In genomic region chr5:132019857-132020555, GRCh38 we compare ENCODE assay signal across 9 cellular contexts. TPM values are rescaled to one million over a fixed set of nuclear protein-coding genes. Genes with fewer than 3 reads are reported as not detected.
A peak's percentile ranks its signal among the peaks of the same experiment; 100 is the strongest.
DNase-seq lines count a peak whose midpoint lies in the region; ATAC-seq and TF ChIP-seq lines count a peak whose summit lies in the region.
"Had no signal": no experiment of that assay in that cellular context is flagged by ENCODE, and none has a peak within 500 bp of the region (broad histone marks: within the 10 kb centered on the region; RNA-seq: fewer than 3 reads in every experiment).

No MANE protein-coding gene starts in this region.

- H3K36me3 Mint-ChIP-seq in activated T-helper 17 cell treated with anti-CD3 and anti-CD28 coated beads, Interleukin-2, amount 50 U/mL, for 72 hours (ENCODE audit: low read depth) = no peaks in the 10 kb centered on the region

- no peak overlapping the region for H3K27ac ChIP-seq in right atrium auricular region
- H3K27ac ChIP-seq: upper lobe of left lung had no signal

- H3K4me3 ChIP-seq in right atrium auricular region = no peak overlapping the region
- H3K4me3 ChIP-seq: upper lobe of left lung had no signal

- H3K27ac Mint-ChIP-seq in activated T-helper 17 cell treated with anti-CD3 and anti-CD28 coated beads, Interleukin-2, amount 50 U/mL, for 72 hours = peak overlapping the region; percentile 94

- TF ChIP-seq CTCF in GM20000 (IDR thresholded peaks at IDR 0.05; ENCODE audit: extremely low read depth, missing control alignments) (no peak), right atrium auricular region (IDR thresholded peaks at IDR 0.05) (no peak)

- H3K36me3 ChIP-seq in right atrium auricular region = no peaks in the 10 kb centered on the region
- H3K36me3 ChIP-seq: upper lobe of left lung had no signal

- no peaks in the 10 kb centered on the region for H3K9me3 Mint-ChIP-seq in activated T-helper 17 cell treated with anti-CD3 and anti-CD28 coated beads, Interleukin-2, amount 50 U/mL, for 72 hours

- no peak for TF ChIP-seq POLR2A in erythroblast (IDR thresholded peaks at IDR 0.05; ENCODE audit: low read length)

- H3K4me3 Mint-ChIP-seq in activated T-helper 17 cell treated with anti-CD3 and anti-CD28 coated beads, Interleukin-2, amount 50 U/mL, for 72 hours = peak overlapping the region; percentile 38

- ATAC-seq in HG03457 (IDR thresholded peaks at IDR 0.05; ENCODE audit: unreplicated experiment) = peak; percentile 96
- ATAC-seq in activated T-helper 17 cell treated with anti-CD3 and anti-CD28 coated beads, Interleukin-2, amount 50 U/mL, for 72 hours (replicated peaks) = peak; percentile 89

- peak; percentile 79 for DNase-seq in GM20000 (ENCODE audit: low spot score)
- DNase-seq in stimulated activated CD8-positive, alpha-beta memory T cell treated with anti-CD3 and anti-CD28 coated beads, Interleukin-12 subunit alpha, Interleukin-12 subunit beta, amount 100 ng/mL, for 4 hours (ENCODE audit: low read depth) = peak; percentile 41
- DNase-seq in germinal center (ENCODE audit: low spot score) = no peak
- no peak for DNase-seq in erythroblast (lab: John Stamatoyannopoulos, UW)
- DNase-seq in right atrium auricular region (ENCODE audit: low spot score) = no peak
- DNase-seq: upper lobe of left lung had no signal

- H3K9me3 ChIP-seq in right atrium auricular region = no peaks in the 10 kb centered on the region
- H3K9me3 ChIP-seq: upper lobe of left lung had no signal

- H3K27me3 ChIP-seq in right atrium auricular region = no peaks in the 10 kb centered on the region
- H3K27me3 ChIP-seq: upper lobe of left lung had no signal

- peaks cover 3% of the 10 kb centered on the region for H3K27me3 Mint-ChIP-seq in activated T-helper 17 cell treated with anti-CD3 and anti-CD28 coated beads, Interleukin-2, amount 50 U/mL, for 72 hours

- H3K4me1 Mint-ChIP-seq in activated T-helper 17 cell treated with anti-CD3 and anti-CD28 coated beads, Interleukin-2, amount 50 U/mL, for 72 hours = peaks cover 44% of the 10 kb centered on the region

- H3K4me1 ChIP-seq in right atrium auricular region = no peaks in the 10 kb centered on the region
- H3K4me1 ChIP-seq: upper lobe of left lung had no signal

RNA-seq across cellular contexts. Expression of gene ACSL6, which starts 8.5 kb away (rescaled TPM):
- total RNA-seq in activated T-helper 17 cell treated with anti-CD3 and anti-CD28 coated beads, Interleukin-2, amount 50 U/mL, for 72 hours = 1 to 10 TPM; 1.4 to 6.7 TPM
- total RNA-seq in right atrium auricular region = 1 to 10 TPM in 1 of 2 donors, under 1 TPM in 1; 0.71 to 1.6 TPM
- total RNA-seq: M059J had no signal

RNA-seq across cellular contexts. Expression of gene IL3, which starts 40.4 kb away (rescaled TPM):
- total RNA-seq in activated T-helper 17 cell treated with anti-CD3 and anti-CD28 coated beads, Interleukin-2, amount 50 U/mL, for 72 hours = 1 to 10 TPM in 1 of 2 donors, under 1 TPM in 1; 0.32 to 9.0 TPM
- total RNA-seq in right atrium auricular region = not detected
- total RNA-seq: M059J, upper lobe of left lung had no signal

RNA-seq across cellular contexts. Expression of gene CSF2, which starts 53.6 kb away (rescaled TPM):
- total RNA-seq in activated T-helper 17 cell treated with anti-CD3 and anti-CD28 coated beads, Interleukin-2, amount 50 U/mL, for 72 hours = 100 to 1,000 TPM in 1 of 2 donors, 10 to 100 TPM in 1; 14.6 to 159 TPM
- total RNA-seq in right atrium auricular region = not detected

Comparison
In these comparisons a context has a peak if more than half of its experiments do, and no peak if none do; other contexts are left out.
1. DNase-seq: peak in GM20000 (single experiment) and stimulated activated CD8-positive, alpha-beta memory T cell treated with anti-CD3 and anti-CD28 coated beads, Interleukin-12 subunit alpha, Interleukin-12 subunit beta, amount 100 ng/mL, for 4 hours (single experiment); none in germinal center (single experiment), erythroblast (0 of 2) and right atrium auricular region (single experiment).
2. RNA of gene CSF2, which starts 53.6 kb away (total RNA-seq): 14.6 to 159 TPM in activated T-helper 17 cell treated with anti-CD3 and anti-CD28 coated beads, Interleukin-2, amount 50 U/mL, for 72 hours; not detected in right atrium auricular region; every median in the first group is over 10 times any median in the second.